In the genomic region with DNA sequence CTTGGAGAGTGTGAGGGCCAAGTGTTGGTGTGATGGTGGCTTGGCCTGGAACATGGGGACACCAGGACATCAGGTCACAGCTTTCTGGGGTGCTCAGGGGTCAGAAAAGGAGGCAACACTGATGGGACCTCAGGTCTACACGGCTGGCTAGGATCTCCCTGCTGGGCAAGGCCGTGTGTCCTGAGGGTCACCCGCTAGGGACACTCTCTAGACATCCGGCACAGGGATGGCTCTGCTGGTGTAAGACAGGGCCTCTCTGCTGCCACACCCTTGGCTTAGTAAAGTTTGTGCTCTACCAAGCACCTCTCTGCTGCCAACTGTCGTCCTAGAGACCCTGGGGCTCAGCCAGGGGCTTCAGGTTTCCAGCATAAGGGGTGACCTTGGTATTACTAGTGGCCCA, we compare ENCODE assay signal across 21 cellular contexts. TPM values are rescaled to one million over a fixed set of nuclear protein-coding genes. Genes with fewer than 3 reads are reported as not detected.
DNase-seq lines count a peak whose midpoint lies in the region; ATAC-seq and TF ChIP-seq lines count a peak whose summit lies in the region.
"Had no signal": no experiment of that assay in that cellular context is flagged by ENCODE, and none has a peak within 500 bp of the region (broad histone marks: within the 10 kb centered on the region; RNA-seq: fewer than 3 reads in every experiment).

No MANE protein-coding gene starts in this region.

- H3K9ac ChIP-seq in IMR-90 (ENCODE audit: low read depth, low read length), result no peak overlapping the region
- no peak overlapping the region for H3K9ac ChIP-seq in endodermal cell (ENCODE audit: extremely low read depth, low read length, poor library complexity, severe bottlenecking)
- H3K9ac ChIP-seq: BLaER1 had no signal

- no peaks in the 10 kb centered on the region for H3K4me1 ChIP-seq in IMR-90 (ENCODE audit: control insufficient read depth, insufficient read depth, low read length)
- H3K4me1 ChIP-seq in endodermal cell (ENCODE audit: control insufficient read depth, insufficient read depth, low read length), result no peaks in the 10 kb centered on the region
- no peaks in the 10 kb centered on the region for H3K4me1 ChIP-seq in psoas muscle
- H3K4me1 ChIP-seq: BE2C had no signal

- DNase-seq in natural killer cell treated with Interleukin-12 subunit alpha and Interleukin-12 subunit beta and Interleukin-15 and Interleukin-18, amount 100 ng/mL, for 72 hours (ENCODE audit: low spot score), result peak; percentile 32
- DNase-seq in natural killer cell (no peak), IMR-90 (no peak), endodermal cell (peak; percentile 35), sciatic nerve (ENCODE audit: low spot score) (peak; percentile 22), NCI-H1930 (lab: John Stamatoyannopoulos, UW) (no peak), retina (no peak), psoas muscle (no peak)
- DNase-seq: 8988T; ACHN; BE2C; C1 segment of cervical spinal cord; Caco-2; Calu3; CD4-positive, alpha-beta T cell; CD8-positive, alpha-beta T cell; DMS79 treated with DMSO at 0.1 percent for 48 hours; GF-D8 had no signal

- H2BK20ac ChIP-seq in IMR-90 (ENCODE audit: low read depth, low read length), result no peak overlapping the region

- H2AK5ac ChIP-seq in IMR-90 (ENCODE audit: low read depth, low read length), result no peak overlapping the region

- H4K20me1 ChIP-seq in IMR-90 (ENCODE audit: insufficient read depth, low read length), result no peaks in the 10 kb centered on the region
- H4K20me1 ChIP-seq: BLaER1 had no signal

- no peak overlapping the region for H3K27ac Mint-ChIP-seq in natural killer cell treated with Interleukin-12 subunit alpha and Interleukin-12 subunit beta and Interleukin-15 and Interleukin-18, amount 100 ng/mL, for 72 hours
- H3K27ac Mint-ChIP-seq in natural killer cell (no peak overlapping the region), endodermal cell (no peak overlapping the region)
- H3K27ac Mint-ChIP-seq: CD4-positive, alpha-beta T cell; CD8-positive, alpha-beta T cell had no signal

- WGBS in IMR-90 (ENCODE audit: extremely low coverage in 2 of 2, insufficient read length in 1 of 2), 2 experiments, result 20% methylated on average over 1 of the region's 5 CpGs; no CpG with 5 or more reads in 1 of the 2 experiments
- WGBS in endodermal cell (ENCODE audit: insufficient coverage in 1 of 2, insufficient read length in 1 of 2), 2 experiments, result 81 to 90% methylated on average over 5 of the region's 5 CpGs
- WGBS in psoas muscle, 3 donors, result 59 to 65% (median 62%) methylated on average over 5 of the region's 5 CpGs

- no peaks in the 10 kb centered on the region for H3K9me3 Mint-ChIP-seq in natural killer cell treated with Interleukin-12 subunit alpha and Interleukin-12 subunit beta and Interleukin-15 and Interleukin-18, amount 100 ng/mL, for 72 hours
- no peaks in the 10 kb centered on the region for H3K9me3 Mint-ChIP-seq in natural killer cell
- H3K9me3 Mint-ChIP-seq in endodermal cell, result no peaks in the 10 kb centered on the region
- H3K9me3 Mint-ChIP-seq: CD4-positive, alpha-beta T cell; CD8-positive, alpha-beta T cell had no signal

- intact Hi-C loops in natural killer cell (cut with micrococcal nuclease) (no loop called here), IMR-90 (cut with micrococcal nuclease) (no loop called here), sciatic nerve (cut with DNase I) (no loop called here), psoas muscle (cut with DNase I) (no loop called here)

- no peaks in the 10 kb centered on the region for H3K36me3 Mint-ChIP-seq in natural killer cell treated with Interleukin-12 subunit alpha and Interleukin-12 subunit beta and Interleukin-15 and Interleukin-18, amount 100 ng/mL, for 72 hours
- H3K36me3 Mint-ChIP-seq in natural killer cell (no peaks in the 10 kb centered on the region), endodermal cell (ENCODE audit: low read depth) (no peaks in the 10 kb centered on the region)
- H3K36me3 Mint-ChIP-seq: CD8-positive, alpha-beta T cell had no signal

- no peak overlapping the region for H3K56ac ChIP-seq in IMR-90 (ENCODE audit: extremely low read depth, insufficient read depth, low read length)

- CTCF ChIA-PET in IMR-90 (lab: Yijun Ruan, JAX), result no interaction called here

- no peak overlapping the region for H3K18ac ChIP-seq in IMR-90 (ENCODE audit: low read depth, low read length)

- peaks cover 15 to 24% of the 10 kb centered on the region in 2 donors for H3K27me3 Mint-ChIP-seq in natural killer cell treated with Interleukin-12 subunit alpha and Interleukin-12 subunit beta and Interleukin-15 and Interleukin-18, amount 100 ng/mL, for 72 hours
- peaks cover 6 to 7% of the 10 kb centered on the region in 2 donors for H3K27me3 Mint-ChIP-seq in natural killer cell (ENCODE audit: low read depth in 2 of 2)
- H3K27me3 Mint-ChIP-seq in endodermal cell (ENCODE audit: insufficient read depth), result peaks cover 17% of the 10 kb centered on the region

- TF ChIP-seq CTCF in natural killer cell (IDR thresholded peaks at IDR 0.05) (no peak), IMR-90 (conservative IDR thresholded peaks at IDR 0.05; ENCODE audit: low read depth, low read length) (no peak), endodermal cell (conservative IDR thresholded peaks at IDR 0.05) (no peak), psoas muscle (IDR thresholded peaks at IDR 0.05) (no peak)

- in situ Hi-C loops in IMR-90 (cut with MboI; ENCODE audit: low sequenced_read_pairs), result no loop called here

- dilution Hi-C loops in IMR-90 (cut with HindIII; ENCODE audit: low sequenced_read_pairs, unreplicated experiment), result no loop called here

- no peak overlapping the region for H2BK5ac ChIP-seq in IMR-90 (ENCODE audit: low read depth, low read length, poor library complexity, severe bottlenecking)

- peak overlapping the region; percentile 24 for H2AK9ac ChIP-seq in IMR-90 (replicated peaks; ENCODE audit: low read depth, low read length, poor library complexity)

- H3K4me3 Mint-ChIP-seq in natural killer cell treated with Interleukin-12 subunit alpha and Interleukin-12 subunit beta and Interleukin-15 and Interleukin-18, amount 100 ng/mL, for 72 hours, result no peak overlapping the region
- H3K4me3 Mint-ChIP-seq in natural killer cell (no peak overlapping the region), endodermal cell (no peak overlapping the region)
- H3K4me3 Mint-ChIP-seq: CD4-positive, alpha-beta T cell; CD8-positive, alpha-beta T cell had no signal

- TF ChIP-seq POLR2A in IMR-90 (IDR thresholded peaks at IDR 0.05; ENCODE audit: low read depth, low read length), result no peak

- POLR2A ChIA-PET in IMR-90 (lab: Charles Lee; ENCODE audit: unreplicated experiment), result no interaction called here

- no peaks in the 10 kb centered on the region for H3K79me1 ChIP-seq in IMR-90 (ENCODE audit: low read depth in 1 of 2, low read length in 2 of 2)

- no peaks in the 10 kb centered on the region for H3K36me3 ChIP-seq in IMR-90 (ENCODE audit: control insufficient read depth, insufficient read depth, low read length)
- no peaks in the 10 kb centered on the region for H3K36me3 ChIP-seq in endodermal cell (ENCODE audit: control insufficient read depth, insufficient read depth, low read length)
- H3K36me3 ChIP-seq in psoas muscle (ENCODE audit: insufficient read depth in 1 of 2, low read depth in 1 of 2), result no peaks in the 10 kb centered on the region
- H3K36me3 ChIP-seq: BE2C, BLaER1 had no signal

- H4K5ac ChIP-seq in IMR-90 (ENCODE audit: low read depth, low read length), result no peak overlapping the region

- no peaks in the 10 kb centered on the region for H3K9me1 ChIP-seq in IMR-90 (ENCODE audit: insufficient read depth, low read length)

- TF ChIP-seq RAD21 in IMR-90 (IDR thresholded peaks at IDR 0.05; ENCODE audit: low read length), result no peak

- no peaks in the 10 kb centered on the region for H3K9me3 ChIP-seq in IMR-90 (ENCODE audit: control insufficient read depth, insufficient read depth, low read length)
- no peaks in the 10 kb centered on the region for H3K9me3 ChIP-seq in endodermal cell (ENCODE audit: control insufficient read depth, low read length)
- no peaks in the 10 kb centered on the region for H3K9me3 ChIP-seq in psoas muscle
- H3K9me3 ChIP-seq: BE2C, BLaER1, Caco-2 had no signal

- no peak overlapping the region for H3K4me3 ChIP-seq in IMR-90 (ENCODE audit: insufficient read depth, low read depth, low read length)
- no peak overlapping the region for H3K4me3 ChIP-seq in endodermal cell (ENCODE audit: low read length)
- no peak overlapping the region for H3K4me3 ChIP-seq in psoas muscle
- H3K4me3 ChIP-seq: BLaER1 had no signal

- no peak overlapping the region for H4K8ac ChIP-seq in IMR-90 (ENCODE audit: low read depth in 2 of 2, low read length in 2 of 2)

- H3K4ac ChIP-seq in IMR-90 (ENCODE audit: low read depth, low read length), result no peak overlapping the region

- BruUV-seq in IMR-90 (replicated peaks; lab: Mats Ljungman, UMichigan), result no TSS peak

- H3K27me3 ChIP-seq in IMR-90 (ENCODE audit: control insufficient read depth, insufficient read depth, low read length), result peaks cover 12% of the 10 kb centered on the region
- peaks cover 8% of the 10 kb centered on the region for H3K27me3 ChIP-seq in endodermal cell (ENCODE audit: control insufficient read depth, insufficient read depth, low read length, poor library complexity, severe bottlenecking)
- H3K27me3 ChIP-seq in psoas muscle (ENCODE audit: insufficient read depth in 3 of 3, low read length in 2 of 3), result peaks cover 0 to 2% (median 0%) of the 10 kb centered on the region in 3 donors
- H3K27me3 ChIP-seq: BE2C, BLaER1 had no signal

- H3K4me2 ChIP-seq in IMR-90 (ENCODE audit: low read depth, low read length), result no peak overlapping the region
- H3K4me2 ChIP-seq: BLaER1 had no signal

- no peak overlapping the region for H3K27ac ChIP-seq in IMR-90 (ENCODE audit: insufficient read depth, low read length)
- H3K27ac ChIP-seq in endodermal cell (ENCODE audit: low read depth, low read length), result no peak overlapping the region
- no peak overlapping the region for H3K27ac ChIP-seq in psoas muscle
- H3K27ac ChIP-seq: BLaER1 had no signal

- ATAC-seq in natural killer cell treated with Interleukin-12 subunit alpha and Interleukin-12 subunit beta and Interleukin-15 and Interleukin-18, amount 100 ng/mL, for 72 hours, result peak in 1 of 2 donors; percentile 5
- no peak for ATAC-seq in natural killer cell
- ATAC-seq in IMR-90 (ENCODE audit: low read depth), result no peak
- ATAC-seq in sciatic nerve, result no peak
- ATAC-seq in psoas muscle, result no peak
- ATAC-seq: CD8-positive, alpha-beta T cell had no signal

- H3K4me1 Mint-ChIP-seq in natural killer cell treated with Interleukin-12 subunit alpha and Interleukin-12 subunit beta and Interleukin-15 and Interleukin-18, amount 100 ng/mL, for 72 hours (ENCODE audit: low read depth in 2 of 2), result no peaks in the 10 kb centered on the region
- H3K4me1 Mint-ChIP-seq in natural killer cell, result no peaks in the 10 kb centered on the region
- peaks cover 3% of the 10 kb centered on the region for H3K4me1 Mint-ChIP-seq in endodermal cell

- H3K14ac ChIP-seq in IMR-90 (replicated peaks; ENCODE audit: low read depth, low read length), result no peak overlapping the region

- H2AFZ ChIP-seq in IMR-90 (replicated peaks; ENCODE audit: low read length, poor library complexity), result peak overlapping the region; percentile 41

- H4K91ac ChIP-seq in IMR-90 (ENCODE audit: insufficient read depth, low read depth, low read length), result no peak overlapping the region

- H3K23ac ChIP-seq in IMR-90 (ENCODE audit: low read depth, low read length), result no peak overlapping the region

- no peak overlapping the region for H2BK120ac ChIP-seq in IMR-90 (ENCODE audit: low read depth, low read length)

- no peak overlapping the region for H2BK15ac ChIP-seq in IMR-90 (ENCODE audit: low read depth, low read length)

RNA-seq across cellular contexts. Expression of a gene that starts 16.3 kb away (rescaled TPM):
- not detected for total RNA-seq in natural killer cell treated with Interleukin-12 subunit alpha and Interleukin-12 subunit beta and Interleukin-15 and Interleukin-18, amount 100 ng/mL, for 72 hours
- total RNA-seq in natural killer cell, result not detected
- not detected in 2 replicates for total RNA-seq in IMR-90 (2012; rRNA removed)
- not detected in 2 replicates for polyA plus RNA-seq in IMR-90 (2012; rRNA removed)
- polyA plus RNA-seq in IMR-90 (2012; cell fraction: cytosol; rRNA removed), result not detected in 2 replicates
- polyA plus RNA-seq in IMR-90 (2012; cell fraction: nucleus; rRNA removed; ENCODE audit: low replicate concordance), result not detected in 2 replicates
- total RNA-seq in endodermal cell, result 1 to 10 TPM; 3.9 to 8.4 TPM
- polyA plus RNA-seq in endodermal cell (2013, experiment 1 of 2), result 1.5 TPM
- 0.66 TPM for polyA plus RNA-seq in endodermal cell (2013, experiment 2 of 2)
- total RNA-seq in sciatic nerve, result 0.62 TPM
- under 1 TPM in 1 of 4 donors, not detected in 3; 0.17 TPM for total RNA-seq in psoas muscle
- under 1 TPM in 2 of 3 donors, not detected in 1; 0.01 to 0.03 TPM for polyA plus RNA-seq in psoas muscle
- total RNA-seq: A673; CD4-positive, alpha-beta T cell; CD8-positive, alpha-beta T cell had no signal
- polyA plus RNA-seq: AG04450 had no signal

RNA-seq across cellular contexts. Expression of a gene that starts 45.3 kb away (rescaled TPM):
- 1 to 10 TPM; 1.0 to 1.5 TPM for total RNA-seq in natural killer cell treated with Interleukin-12 subunit alpha and Interleukin-12 subunit beta and Interleukin-15 and Interleukin-18, amount 100 ng/mL, for 72 hours
- total RNA-seq in natural killer cell (under 1 TPM; 0.68 to 0.87 (median 0.82) TPM), IMR-90 (2012; rRNA removed) (0.18 and 0.28 TPM in 2 replicates), endodermal cell (1 to 10 TPM; 2.7 to 3.0 TPM), sciatic nerve (2.1 TPM), psoas muscle (under 1 TPM; 0.34 to 0.77 (median 0.65) TPM)
- polyA plus RNA-seq in IMR-90 (2012; rRNA removed) (1.8 and 2.9 TPM in 2 replicates), psoas muscle (1 to 10 TPM in 2 of 3 donors, under 1 TPM in 1; 0.61 to 1.4 (median 1.3) TPM)
- polyA plus RNA-seq in IMR-90 (2012; cell fraction: cytosol; rRNA removed), result 1.8 and 2.8 TPM in 2 replicates
- 1.4 and 1.8 TPM in 2 replicates for polyA plus RNA-seq in IMR-90 (2012; cell fraction: nucleus; rRNA removed; ENCODE audit: low replicate concordance)
- 5.2 TPM for polyA plus RNA-seq in endodermal cell (2013, experiment 1 of 2)
- polyA plus RNA-seq in endodermal cell (2013, experiment 2 of 2), result 4.6 TPM

RNA-seq across cellular contexts. Expression of a gene that starts 45.5 kb away (rescaled TPM):
- total RNA-seq in natural killer cell treated with Interleukin-12 subunit alpha and Interleukin-12 subunit beta and Interleukin-15 and Interleukin-18, amount 100 ng/mL, for 72 hours, result 10 to 100 TPM; 17.3 to 25.3 TPM
- total RNA-seq in natural killer cell (10 to 100 TPM in 2 of 3 donors, 1 to 10 TPM in 1; 8.3 to 26.1 (median 19.1) TPM), IMR-90 (2012; rRNA removed) (5.6 and 8.1 TPM in 2 replicates), endodermal cell (10 to 100 TPM; 12.8 to 16.6 TPM), sciatic nerve (13.8 TPM), psoas muscle (10 to 100 TPM; 12.2 to 12.8 (median 12.7) TPM)
- polyA plus RNA-seq in IMR-90 (2012; rRNA removed) (11.6 and 13.9 TPM in 2 replicates), psoas muscle (10 to 100 TPM; 12.7 to 55.2 (median 22.0) TPM)
- polyA plus RNA-seq in IMR-90 (2012; cell fraction: cytosol; rRNA removed), result 2.4 and 9.5 TPM in 2 replicates
- 0.83 and 9.7 TPM in 2 replicates for polyA plus RNA-seq in IMR-90 (2012; cell fraction: nucleus; rRNA removed; ENCODE audit: low replicate concordance)
- 25.6 TPM for polyA plus RNA-seq in endodermal cell (2013, experiment 1 of 2)
- polyA plus RNA-seq in endodermal cell (2013, experiment 2 of 2), result 22.8 TPM

RNA-seq across cellular contexts. Expression of a gene that starts 56.0 kb away (rescaled TPM):
- 100 to 1,000 TPM in 1 of 2 donors, 10 to 100 TPM in 1; 75.9 to 106 TPM for total RNA-seq in natural killer cell treated with Interleukin-12 subunit alpha and Interleukin-12 subunit beta and Interleukin-15 and Interleukin-18, amount 100 ng/mL, for 72 hours
- total RNA-seq in natural killer cell (10 to 100 TPM; 15.2 to 15.7 (median 15.4) TPM), IMR-90 (2012; rRNA removed) (45.0 and 174 TPM in 2 replicates), endodermal cell (100 to 1,000 TPM; 135 to 151 TPM), sciatic nerve (27.3 TPM), psoas muscle (10 to 100 TPM; 27.5 to 41.1 (median 30.9) TPM)
- polyA plus RNA-seq in IMR-90 (2012; rRNA removed) (494 and 518 TPM in 2 replicates), psoas muscle (100 to 1,000 TPM in 2 of 3 donors, 10 to 100 TPM in 1; 81.1 to 159 (median 100) TPM)
- 496 and 532 TPM in 2 replicates for polyA plus RNA-seq in IMR-90 (2012; cell fraction: cytosol; rRNA removed)
- 127 and 204 TPM in 2 replicates for polyA plus RNA-seq in IMR-90 (2012; cell fraction: nucleus; rRNA removed; ENCODE audit: low replicate concordance)
- 175 TPM for polyA plus RNA-seq in endodermal cell (2013, experiment 1 of 2)
- 166 TPM for polyA plus RNA-seq in endodermal cell (2013, experiment 2 of 2)

RNA-seq across cellular contexts. Expression of a gene that starts 56.4 kb away (rescaled TPM):
- total RNA-seq in natural killer cell treated with Interleukin-12 subunit alpha and Interleukin-12 subunit beta and Interleukin-15 and Interleukin-18, amount 100 ng/mL, for 72 hours, result 10 to 100 TPM; 16.0 to 29.7 TPM
- total RNA-seq in natural killer cell (10 to 100 TPM; 13.4 to 17.2 (median 15.4) TPM), IMR-90 (2012; rRNA removed) (17.6 and 18.3 TPM in 2 replicates), endodermal cell (10 to 100 TPM; 37.2 to 50.1 TPM), sciatic nerve (22.5 TPM), psoas muscle (1 to 10 TPM; 2.7 to 4.3 (median 3.0) TPM)
- polyA plus RNA-seq in IMR-90 (2012; rRNA removed) (6.8 and 10.2 TPM in 2 replicates), psoas muscle (1 to 10 TPM; 2.4 to 4.7 (median 3.5) TPM)
- 1.7 and 3.5 TPM in 2 replicates for polyA plus RNA-seq in IMR-90 (2012; cell fraction: cytosol; rRNA removed)
- polyA plus RNA-seq in IMR-90 (2012; cell fraction: nucleus; rRNA removed; ENCODE audit: low replicate concordance), result 6.1 and 34.4 TPM in 2 replicates
- polyA plus RNA-seq in endodermal cell (2013, experiment 1 of 2), result 23.3 TPM
- 24.5 TPM for polyA plus RNA-seq in endodermal cell (2013, experiment 2 of 2)

Comparison
In these comparisons a context has a peak if more than half of its experiments do, and no peak if none do; other contexts are left out.
1. DNase-seq: peak in natural killer cell treated with Interleukin-12 subunit alpha and Interleukin-12 subunit beta and Interleukin-15 and Interleukin-18, amount 100 ng/mL, for 72 hours (single experiment), endodermal cell (single experiment) and sciatic nerve (single experiment); none in natural killer cell (single experiment), IMR-90 (single experiment), NCI-H1930 (0 of 2), retina (single experiment) and psoas muscle (0 of 2).